8 cellular contexts compared by ENCODE assay signal in the genomic region with DNA sequence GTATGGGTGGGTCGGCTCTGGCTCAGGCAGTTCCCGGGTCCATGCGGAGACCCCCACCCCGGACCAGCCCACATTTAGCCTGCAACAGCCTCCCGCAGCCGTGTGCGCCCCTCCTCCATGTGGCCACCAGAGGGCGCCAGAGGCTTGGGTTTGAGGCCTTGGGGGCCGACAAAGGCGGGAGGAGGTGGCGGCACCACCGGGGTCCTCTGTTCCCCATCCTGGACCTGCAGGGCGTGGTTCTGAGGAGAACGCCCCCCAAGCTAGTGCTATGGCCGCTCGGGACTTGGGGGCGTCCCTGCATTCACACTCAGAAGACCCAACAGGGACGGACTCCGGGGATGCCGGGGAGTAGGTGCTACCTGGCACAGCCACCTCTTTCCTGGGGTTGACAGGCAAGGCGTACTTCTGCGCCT. TPM values are rescaled to one million over a fixed set of nuclear protein-coding genes. Genes with fewer than 3 reads are reported as not detected.
DNase-seq lines count a peak whose midpoint lies in the region; ATAC-seq lines count a peak whose summit lies in the region.

No MANE protein-coding gene starts in this region.

- no peaks in the 10 kb centered on the region for H3K36me3 ChIP-seq in effector memory CD4-positive, alpha-beta T cell (ENCODE audit: control insufficient read depth, insufficient read depth, low read length)
- H3K36me3 ChIP-seq in naive thymus-derived CD4-positive, alpha-beta T cell (ENCODE audit: control insufficient read depth in 2 of 3, insufficient read depth in 3 of 3, low read length in 3 of 3): no peaks in the 10 kb centered on the region

- no peaks in the 10 kb centered on the region for H3K4me1 Mint-ChIP-seq in activated CD8-positive, alpha-beta T cell treated with anti-CD3 and anti-CD28 coated beads, Interleukin-2, amount 10 ng/mL, durations not matched to agents 7 days and 5 days (ENCODE audit: low read depth)
- H3K4me1 Mint-ChIP-seq in naive thymus-derived CD4-positive, alpha-beta T cell: peaks cover 0 to 1% (median 0%) of the 10 kb centered on the region in 7 donors
- H3K4me1 Mint-ChIP-seq in stimulated activated memory B cell treated with anti-CD40 and anti-IgM and Interleukin-4, amounts not matched to agents 10 μg/mL and 1 μg/mL and 100 μg/mL, for 72 hours: no peaks in the 10 kb centered on the region

- intact Hi-C loops in naive thymus-derived CD4-positive, alpha-beta T cell (cut with micrococcal nuclease): loop anchor here (1.0 to 2.0 kb wide), 4 partner anchors 221 to 585 kb away; no protein-coding TSS in a partner anchor

- CTCF ChIA-PET in activated CD8-positive, alpha-beta T cell treated with anti-CD3 and anti-CD28 coated beads, Interleukin-2, amount 10 ng/mL, durations not matched to agents 7 days and 5 days (lab: Charles Lee): interaction anchor here (0.6 to 3.2 kb wide), 4 partner anchors 13 to 224 kb away, joined by 3 to 51 read pairs (median 5); no protein-coding TSS in a partner anchor
- CTCF ChIA-PET in naive thymus-derived CD4-positive, alpha-beta T cell (lab: Charles Lee): interaction anchor here (1.0 to 8.9 kb wide), 2 partner anchors 15 to 222 kb away, joined by 3 to 87 read pairs; no protein-coding TSS in a partner anchor

- H3K27me3 ChIP-seq in effector memory CD4-positive, alpha-beta T cell (replicated peaks; ENCODE audit: control insufficient read depth, insufficient read depth, low read length, poor library complexity, severe bottlenecking): peaks cover 14% of the 10 kb centered on the region
- peaks cover 0 to 4% of the 10 kb centered on the region in 2 donors for H3K27me3 ChIP-seq in naive thymus-derived CD4-positive, alpha-beta T cell (ENCODE audit: control insufficient read depth in 2 of 2, insufficient read depth in 2 of 2, low read length in 2 of 2)

- no peaks in the 10 kb centered on the region for H3K36me3 Mint-ChIP-seq in activated CD8-positive, alpha-beta T cell treated with anti-CD3 and anti-CD28 coated beads, Interleukin-2, amount 10 ng/mL, durations not matched to agents 7 days and 5 days (ENCODE audit: low read depth)
- no peaks in the 10 kb centered on the region for H3K36me3 Mint-ChIP-seq in naive thymus-derived CD4-positive, alpha-beta T cell
- H3K36me3 Mint-ChIP-seq in stimulated activated memory B cell treated with anti-CD40 and anti-IgM and Interleukin-4, amounts not matched to agents 10 μg/mL and 1 μg/mL and 100 μg/mL, for 72 hours: no peaks in the 10 kb centered on the region

- H3K4me1 ChIP-seq in effector memory CD4-positive, alpha-beta T cell (ENCODE audit: control insufficient read depth, insufficient read depth, low read length, poor library complexity, severe bottlenecking): no peaks in the 10 kb centered on the region
- H3K4me1 ChIP-seq in naive thymus-derived CD4-positive, alpha-beta T cell (ENCODE audit: control insufficient read depth in 2 of 2, insufficient read depth in 2 of 2, low read length in 2 of 2): no peaks in the 10 kb centered on the region

- no peak overlapping the region for H3K27ac ChIP-seq in effector memory CD4-positive, alpha-beta T cell (ENCODE audit: insufficient read depth, low read length, poor library complexity, severe bottlenecking)
- no peak overlapping the region for H3K27ac ChIP-seq in naive thymus-derived CD4-positive, alpha-beta T cell (ENCODE audit: low read depth, low read length)

- ATAC-seq in activated CD8-positive, alpha-beta T cell treated with anti-CD3 and anti-CD28 coated beads, Interleukin-2, amount 10 ng/mL, durations not matched to agents 7 days and 5 days: peak; percentile 72
- ATAC-seq in naive thymus-derived CD4-positive, alpha-beta T cell: peak; percentile 75
- ATAC-seq in stimulated activated memory B cell treated with anti-CD40 and anti-IgM and Interleukin-4, amounts not matched to agents 10 μg/mL and 1 μg/mL and 100 μg/mL, for 72 hours: peak; percentile 57

- H3K9me3 Mint-ChIP-seq in activated CD8-positive, alpha-beta T cell treated with anti-CD3 and anti-CD28 coated beads, Interleukin-2, amount 10 ng/mL, durations not matched to agents 7 days and 5 days (ENCODE audit: insufficient read depth): no peaks in the 10 kb centered on the region
- no peaks in the 10 kb centered on the region for H3K9me3 Mint-ChIP-seq in naive thymus-derived CD4-positive, alpha-beta T cell
- no peaks in the 10 kb centered on the region for H3K9me3 Mint-ChIP-seq in stimulated activated memory B cell treated with anti-CD40 and anti-IgM and Interleukin-4, amounts not matched to agents 10 μg/mL and 1 μg/mL and 100 μg/mL, for 72 hours

- POLR2A ChIA-PET in activated CD8-positive, alpha-beta T cell treated with anti-CD3 and anti-CD28 coated beads, Interleukin-2, amount 10 ng/mL, durations not matched to agents 7 days and 5 days (lab: Charles Lee): no interaction called here
- POLR2A ChIA-PET in naive thymus-derived CD4-positive, alpha-beta T cell (lab: Charles Lee): no interaction called here

- H3K27me3 Mint-ChIP-seq in activated CD8-positive, alpha-beta T cell treated with anti-CD3 and anti-CD28 coated beads, Interleukin-2, amount 10 ng/mL, durations not matched to agents 7 days and 5 days (ENCODE audit: low read depth): peaks cover 6% of the 10 kb centered on the region
- peaks cover 7 to 33% (median 14%) of the 10 kb centered on the region in 5 donors for H3K27me3 Mint-ChIP-seq in naive thymus-derived CD4-positive, alpha-beta T cell
- peaks cover 65% of the 10 kb centered on the region for H3K27me3 Mint-ChIP-seq in stimulated activated memory B cell treated with anti-CD40 and anti-IgM and Interleukin-4, amounts not matched to agents 10 μg/mL and 1 μg/mL and 100 μg/mL, for 72 hours

- no peak overlapping the region for H3K27ac Mint-ChIP-seq in activated CD8-positive, alpha-beta T cell treated with anti-CD3 and anti-CD28 coated beads, Interleukin-2, amount 10 ng/mL, durations not matched to agents 7 days and 5 days
- H3K27ac Mint-ChIP-seq in naive thymus-derived CD4-positive, alpha-beta T cell: no peak overlapping the region
- no peak overlapping the region for H3K27ac Mint-ChIP-seq in stimulated activated memory B cell treated with anti-CD40 and anti-IgM and Interleukin-4, amounts not matched to agents 10 μg/mL and 1 μg/mL and 100 μg/mL, for 72 hours

- H3K4me3 ChIP-seq in effector memory CD4-positive, alpha-beta T cell (ENCODE audit: insufficient read depth, low read depth, low read length, poor library complexity, severe bottlenecking): no peak overlapping the region
- H3K4me3 ChIP-seq in naive thymus-derived CD4-positive, alpha-beta T cell (ENCODE audit: low read length): no peak overlapping the region

- H3K9me3 ChIP-seq in effector memory CD4-positive, alpha-beta T cell (ENCODE audit: control insufficient read depth, low read length): no peaks in the 10 kb centered on the region
- H3K9me3 ChIP-seq in naive thymus-derived CD4-positive, alpha-beta T cell (ENCODE audit: control insufficient read depth in 2 of 3, low read length in 3 of 3): no peaks in the 10 kb centered on the region

- DNase-seq in NCI-H2196 (lab: John Stamatoyannopoulos, UW; ENCODE audit: unreplicated experiment) (peak; percentile 77), NCI-H2196 treated with DMSO at 0.1 percent for 48 hours (lab: John Stamatoyannopoulos, UW; ENCODE audit: unreplicated experiment) (no peak), NCI-H2227 (lab: John Stamatoyannopoulos, UW; ENCODE audit: unreplicated experiment) (peak; percentile 80), HCEC 1CT (no peak)
- DNase-seq in activated CD8-positive, alpha-beta T cell treated with anti-CD3 and anti-CD28 coated beads, Interleukin-2, amount 10 ng/mL, durations not matched to agents 7 days and 5 days: peak; percentile 74
- peak; percentile 36 to 56 (median 49) for DNase-seq in effector memory CD4-positive, alpha-beta T cell
- DNase-seq in naive thymus-derived CD4-positive, alpha-beta T cell: peak; percentile 25 to 79 (median 62)

- no peak overlapping the region for H3K4me3 Mint-ChIP-seq in activated CD8-positive, alpha-beta T cell treated with anti-CD3 and anti-CD28 coated beads, Interleukin-2, amount 10 ng/mL, durations not matched to agents 7 days and 5 days
- no peak overlapping the region for H3K4me3 Mint-ChIP-seq in naive thymus-derived CD4-positive, alpha-beta T cell
- H3K4me3 Mint-ChIP-seq in stimulated activated memory B cell treated with anti-CD40 and anti-IgM and Interleukin-4, amounts not matched to agents 10 μg/mL and 1 μg/mL and 100 μg/mL, for 72 hours: no peak overlapping the region

RNA-seq across cellular contexts. Expression of a gene that starts 16.5 kb away (rescaled TPM):
- total RNA-seq in activated CD8-positive, alpha-beta T cell treated with anti-CD3 and anti-CD28 coated beads, Interleukin-2, amount 10 ng/mL, durations not matched to agents 7 days and 5 days: 1 to 10 TPM; 1.8 to 3.1 TPM
- total RNA-seq in naive thymus-derived CD4-positive, alpha-beta T cell: 1 to 10 TPM in 1 of 5 experiments, under 1 TPM in 1, not detected in 3; 0.50 to 5.8 TPM
- polyA plus RNA-seq in naive thymus-derived CD4-positive, alpha-beta T cell: not detected

Comparison
In these comparisons a context has a peak if more than half of its experiments do, and no peak if none do; other contexts are left out.
1. DNase-seq: peak in NCI-H2196 (single experiment), NCI-H2227 (single experiment), activated CD8-positive, alpha-beta T cell treated with anti-CD3 and anti-CD28 coated beads, Interleukin-2, amount 10 ng/mL, durations not matched to agents 7 days and 5 days (single experiment), effector memory CD4-positive, alpha-beta T cell (3 of 3) and naive thymus-derived CD4-positive, alpha-beta T cell (9 of 9); none in NCI-H2196 treated with DMSO at 0.1 percent for 48 hours (single experiment) and HCEC 1CT (single experiment).
2. Peak in every context shown above with its lines, with median percentiles within 50 percentile points of each other: ATAC-seq.